28 cellular contexts compared by ENCODE assay signal in the genomic region with DNA sequence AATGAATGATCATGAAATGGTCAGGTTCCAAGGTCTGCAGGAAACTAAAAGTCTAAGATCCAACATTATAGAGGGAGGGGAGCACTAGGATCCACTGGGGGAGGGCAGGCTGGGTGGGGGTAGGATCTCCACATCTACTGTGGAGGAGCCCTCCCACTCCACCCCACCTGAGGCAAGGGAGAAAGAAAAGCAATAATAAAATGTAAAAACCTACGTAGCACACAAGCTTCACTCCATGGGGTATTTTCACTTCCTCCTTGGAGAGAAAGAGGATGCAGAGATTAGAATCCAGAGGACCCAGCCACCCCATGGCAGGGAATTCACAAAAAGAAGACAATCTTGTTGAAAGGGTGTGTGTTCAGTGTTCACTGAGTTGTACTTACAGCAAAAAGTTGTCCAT. TPM values are rescaled to one million over a fixed set of nuclear protein-coding genes. Genes with fewer than 3 reads are reported as not detected.
A peak's percentile ranks its signal among the peaks of the same experiment; 100 is the strongest.
DNase-seq lines count a peak whose midpoint lies in the region; ATAC-seq, FAIRE-seq and TF ChIP-seq lines count a peak whose summit lies in the region.
"Had no signal": no experiment of that assay in that cellular context is flagged by ENCODE, and none has a peak within 500 bp of the region (broad histone marks: within the 10 kb centered on the region; RNA-seq: fewer than 3 reads in every experiment).

No MANE protein-coding gene starts in this region.

- H4K20me1 ChIP-seq in GM12878 (ENCODE audit: control insufficient read depth, insufficient read depth) = no peaks in the 10 kb centered on the region

- 0% methylated on average over 1 of the region's 1 CpG for WGBS in GM12878 (ENCODE audit: insufficient coverage, insufficient replicate concordance, low lambda C conversion rate, missing lambda C conversion rate)

- TF ChIP-seq POLR2A in GM12878 (IDR thresholded peaks at IDR 0.05; ENCODE audit: low read depth, low read length) = no peak

- POLR2A ChIA-PET in GM12878 (lab: Charles Lee) = interaction anchor here (0.6 kb wide), 1 partner anchor 1245 kb away, joined by 3 read pairs; no protein-coding TSS in a partner anchor

- RAD21 ChIA-PET in GM12878 (lab: Charles Lee; ENCODE audit: unreplicated experiment) = interaction anchor here (1.7 kb wide), 1 partner anchor 261 kb away, joined by 5 read pairs; no protein-coding TSS in a partner anchor

- H3K27me3 ChIP-seq in right atrium auricular region (no peaks in the 10 kb centered on the region), GM12878 (replicated peaks in 1 of 2; ENCODE audit: control insufficient read depth in 2 of 2, insufficient read depth in 2 of 2, low read length in 1 of 2) (peaks cover 0 to 4% of the 10 kb centered on the region in 2 experiments)

- SMC1A ChIA-PET in GM12878 (lab: Charles Lee; ENCODE audit: uncharacterized antibody, unreplicated experiment) = interaction anchor here (0.6 kb wide), 1 partner anchor 289 kb away, joined by 3 read pairs; no protein-coding TSS in a partner anchor

- no peak for TF ChIP-seq EP300 in GM12878 (IDR thresholded peaks at IDR 0.05; ENCODE audit: borderline replicate concordance in 1 of 2, control insufficient read depth in 1 of 2, low read depth in 2 of 2, low read length in 2 of 2)

- H3K4me2 ChIP-seq in GM12878 (ENCODE audit: control insufficient read depth, insufficient read depth) = no peak overlapping the region
- H3K4me2 ChIP-seq: A549 had no signal

- intact Hi-C loops in left cardiac atrium (cut with DNase I) = no loop called here
- intact Hi-C loops in GM12878 (cut with micrococcal nuclease; ENCODE audit: unreplicated experiment) = no loop called here
- intact Hi-C loops in kidney (cut with DNase I) = no loop called here

- H3K9me3 ChIP-seq in right atrium auricular region = no peaks in the 10 kb centered on the region
- no peaks in the 10 kb centered on the region for H3K9me3 ChIP-seq in GM12878 (replicated peaks; ENCODE audit: control insufficient read depth, insufficient read depth, low read length)
- H3K9me3 ChIP-seq in kidney (ENCODE audit: control insufficient read depth in 1 of 2, low read length in 2 of 2) = no peaks in the 10 kb centered on the region
- H3K9me3 ChIP-seq: A549, esophagus squamous epithelium, neutrophil, prostate gland had no signal

- TF ChIP-seq CTCF in right atrium auricular region (IDR thresholded peaks at IDR 0.05) = no peak
- no peak for TF ChIP-seq CTCF in GM12878 (IDR thresholded peaks at IDR 0.05 in 2 of 3, conservative IDR thresholded peaks at IDR 0.05 in 1 of 3; ENCODE audit: control insufficient read depth in 2 of 3, extremely low read depth in 1 of 3, insufficient read depth in 1 of 3, low read depth in 3 of 3, low read length in 3 of 3)
- TF ChIP-seq CTCF in kidney (IDR thresholded peaks at IDR 0.05; ENCODE audit: borderline replicate concordance, extremely low read depth, insufficient read depth) = no peak

- FAIRE-seq in GM12878 (lab: Jason Lieb, UNC) = no peak
- no peak for FAIRE-seq in kidney (lab: Jason Lieb, UNC)
- FAIRE-seq: A549, GM18507, HTR-8/SVneo had no signal

- no peak overlapping the region for H3K4me3 ChIP-seq in right atrium auricular region
- no peak overlapping the region for H3K4me3 ChIP-seq in GM12878
- H3K4me3 ChIP-seq in kidney (ENCODE audit: low read length in 2 of 2) = no peak overlapping the region
- H3K4me3 ChIP-seq: A549, prostate gland had no signal

- H3K4me1 ChIP-seq in right atrium auricular region (no peaks in the 10 kb centered on the region), GM12878 (ENCODE audit: control insufficient read depth, insufficient read depth, low read length) (no peaks in the 10 kb centered on the region), kidney (ENCODE audit: control insufficient read depth in 1 of 2, insufficient read depth in 1 of 2, low read depth in 1 of 2, low read length in 2 of 2) (no peaks in the 10 kb centered on the region)
- H3K4me1 ChIP-seq: prostate gland had no signal

- H3K27ac ChIP-seq in right atrium auricular region (no peak overlapping the region), GM12878 (ENCODE audit: control insufficient read depth, insufficient read depth) (no peak overlapping the region), kidney (ENCODE audit: low read depth in 2 of 2, low read length in 2 of 2) (no peak overlapping the region)
- H3K27ac ChIP-seq: A549, esophagus squamous epithelium, neutrophil, prostate gland had no signal

- H3K36me3 ChIP-seq in right atrium auricular region (no peaks in the 10 kb centered on the region), GM12878 (ENCODE audit: control insufficient read depth in 2 of 2, insufficient read depth in 2 of 2, low read length in 1 of 2) (no peaks in the 10 kb centered on the region), kidney (ENCODE audit: control insufficient read depth in 1 of 2, insufficient read depth in 2 of 2, low read length in 2 of 2) (no peaks in the 10 kb centered on the region)
- H3K36me3 ChIP-seq: esophagus squamous epithelium, neutrophil, prostate gland had no signal

- TF ChIP-seq RAD21 in GM12878 (IDR thresholded peaks at IDR 0.05; ENCODE audit: insufficient read depth, low read depth, low read length) = no peak

- peak; percentile 52 for DNase-seq in right atrium auricular region (ENCODE audit: low spot score)
- DNase-seq in left cardiac atrium = no peak
- DNase-seq in NOMO-1 (lab: John Stamatoyannopoulos, UW; ENCODE audit: unreplicated experiment in 2 of 2) = peak; percentile 22 to 69
- DNase-seq in GM12878 (ENCODE audit: low read depth, low spot score) = no peak
- DNase-seq in kidney = no peak
- no peak for DNase-seq in Ammon's horn (ENCODE audit: low spot score)
- DNase-seq in G401 (ENCODE audit: low spot score) = no peak
- DNase-seq: activated gamma-delta T cell; activated T-cell treated with anti-CD3 and anti-CD28 coated beads, Interleukin-2, amount 50 U/mL, for 1 hour; AML-193; dermis blood vessel endothelial cell; esophagus squamous epithelium; foreskin melanocyte; GF-D8; NCI-H1048; NCI-H1694 treated with DMSO at 0.1 percent for 48 hours; NCI-H510A; NK-92 treated with Interleukin-12 subunit alpha and Interleukin-12 subunit beta, amount 100 ng/mL, for 24 hours; stimulated activated CD4-positive, alpha-beta T cell treated with anti-CD3 and anti-CD28 coated beads, Interleukin-15, amount 100 ng/mL, for 24 hours; stimulated activated naive CD8-positive, alpha-beta T cell treated with anti-CD3 and anti-CD28 coated beads, Interleukin-15, Interleukin-2, amounts not matched to agents 100 U/mL and 50 U/mL, for 24 hours; T-helper 1 cell had no signal

- H2AFZ ChIP-seq in GM12878 (ENCODE audit: control insufficient read depth, low read depth, low read length) = no peak overlapping the region

- no TSS peak for BruUV-seq in GM12878 (replicated peaks; lab: Mats Ljungman, UMichigan)

- ATAC-seq in left cardiac atrium (no peak), GM12878 (no peak), GM21367 (IDR thresholded peaks at IDR 0.05; ENCODE audit: unreplicated experiment) (no peak)
- ATAC-seq: A549; HCT116; stimulated activated naive CD8-positive, alpha-beta T cell treated with anti-CD3 and anti-CD28 coated beads, Interleukin-15, Interleukin-2, amounts not matched to agents 100 U/mL and 50 U/mL, for 24 hours had no signal

- in situ Hi-C loops in GM12878 (cut with MboI) = no loop called here
- in situ Hi-C loops in G401 (cut with HindIII; ENCODE audit: low sequenced_read_pairs) = no loop called here

- H3K9ac ChIP-seq in GM12878 (ENCODE audit: control insufficient read depth, insufficient read depth, low read length) (no peak overlapping the region), kidney (ENCODE audit: low read length in 2 of 2) (no peak overlapping the region)

- CTCF ChIA-PET in GM12878 (lab: Yijun Ruan, JAX) = interaction anchor here (5.5 kb wide), 1 partner anchor 12 kb away, joined by 27 read pairs; no protein-coding TSS in a partner anchor

- H3K79me2 ChIP-seq in GM12878 (ENCODE audit: control insufficient read depth, insufficient read depth, low read length) = no peaks in the 10 kb centered on the region

RNA-seq across cellular contexts. Expression of a gene that starts 14.4 kb away (rescaled TPM):
- under 1 TPM in 1 of 2 donors, not detected in 1; 0.43 TPM for total RNA-seq in right atrium auricular region
- total RNA-seq in left cardiac atrium = 1 to 10 TPM in 1 of 2 donors, under 1 TPM in 1; 0.18 to 1.2 TPM
- total RNA-seq in GM12878 (2013; cell fraction: nucleolus; rRNA removed) = not detected in 2 replicates
- total RNA-seq in GM12878 (2014; rRNA removed) = 0.11 and 0.16 TPM in 2 replicates
- 0.13 and 0.23 TPM in 2 replicates for total RNA-seq in GM12878 (2014; rRNA removed; fragmentation: Illumina TruSeq; extraction: Trizol)
- 0.23 and 0.56 TPM in 2 replicates for total RNA-seq in GM12878 (2021)
- 0.08 TPM for polyA plus RNA-seq in GM12878 (2011; ENCODE audit: low read depth)
- polyA plus RNA-seq in GM12878 (2011; rRNA removed) = not detected in 2 replicates
- not detected in 2 replicates for polyA plus RNA-seq in GM12878 (2011; cell fraction: cytosol; rRNA removed)
- polyA plus RNA-seq in GM12878 (2011; cell fraction: nucleus; rRNA removed) = 0.03 and 0.29 TPM in 2 replicates
- 0.07 and 0.23 TPM in 2 replicates for polyA plus RNA-seq in GM12878 (2012)
- 0.13 TPM in 1 of 2 replicates, not detected in the other for polyA plus RNA-seq in GM12878 (2014; fragmentation: Illumina TruSeq; extraction: Trizol)
- under 1 TPM in 1 of 2 experiments, not detected in 1; 0.02 TPM for polyA plus RNA-seq in GM12878 (2014; fragmentation: Nextera tagmentation; extraction: Ambion mirVana)
- 0.34 and 0.65 TPM in 2 replicates for polyA plus RNA-seq in GM12878 (2014; rRNA removed)
- polyA plus RNA-seq in GM12878 (2016; fragmentation: Nextera tagmentation; extraction: Ambion mirVana) = not detected
- not detected in 2 replicates for polyA minus RNA-seq in GM12878 (2011; rRNA and poly(A)+ RNA removed)
- not detected in 2 replicates for polyA minus RNA-seq in GM12878 (2011; cell fraction: cytosol; rRNA and poly(A)+ RNA removed)
- polyA minus RNA-seq in GM12878 (2011; cell fraction: nucleus; rRNA and poly(A)+ RNA removed) = not detected in 2 replicates
- total RNA-seq in kidney = 0.98 TPM
- polyA plus RNA-seq in kidney (ENCODE audit: insufficient read depth, low read depth, low replicate concordance) = 0.22 TPM
- 11.8 and 25.3 TPM in 2 replicates for total RNA-seq in G401 (2014; rRNA removed; shearing (Covaris generic))

RNA-seq across cellular contexts. Expression of a gene that starts 37.3 kb away (rescaled TPM):
- 10 to 100 TPM; 14.4 to 19.1 TPM for total RNA-seq in right atrium auricular region
- 10 to 100 TPM; 14.0 to 18.7 TPM for total RNA-seq in left cardiac atrium
- total RNA-seq in GM12878 (2013; cell fraction: nucleolus; rRNA removed) = 0.91 and 1.6 TPM in 2 replicates
- total RNA-seq in GM12878 (2014; rRNA removed) = 0.11 TPM in 2 replicates
- 0.18 TPM in 1 of 2 replicates, not detected in the other for total RNA-seq in GM12878 (2014; rRNA removed; fragmentation: Illumina TruSeq; extraction: Trizol)
- total RNA-seq in GM12878 (2021) = 0.27 and 0.33 TPM in 2 replicates
- not detected for polyA plus RNA-seq in GM12878 (2011; ENCODE audit: low read depth)
- polyA plus RNA-seq in GM12878 (2011; rRNA removed) = 0.13 and 0.20 TPM in 2 replicates
- polyA plus RNA-seq in GM12878 (2011; cell fraction: cytosol; rRNA removed) = 0.42 and 0.43 TPM in 2 replicates
- 3.0 and 3.2 TPM in 2 replicates for polyA plus RNA-seq in GM12878 (2011; cell fraction: nucleus; rRNA removed)
- polyA plus RNA-seq in GM12878 (2012) = 0.09 and 0.18 TPM in 2 replicates
- not detected in 2 replicates for polyA plus RNA-seq in GM12878 (2014; fragmentation: Illumina TruSeq; extraction: Trizol)
- not detected for polyA plus RNA-seq in GM12878 (2014; fragmentation: Nextera tagmentation; extraction: Ambion mirVana)
- 0.06 and 0.18 TPM in 2 replicates for polyA plus RNA-seq in GM12878 (2014; rRNA removed)
- polyA plus RNA-seq in GM12878 (2016; fragmentation: Nextera tagmentation; extraction: Ambion mirVana) = under 1 TPM in 1 of 2 experiments, not detected in 1; 0.11 TPM
- polyA minus RNA-seq in GM12878 (2011; rRNA and poly(A)+ RNA removed) = 0.22 and 0.26 TPM in 2 replicates
- polyA minus RNA-seq in GM12878 (2011; cell fraction: cytosol; rRNA and poly(A)+ RNA removed) = not detected in 2 replicates
- 0.29 and 0.48 TPM in 2 replicates for polyA minus RNA-seq in GM12878 (2011; cell fraction: nucleus; rRNA and poly(A)+ RNA removed)
- total RNA-seq in kidney = 3.2 TPM
- 5.3 TPM for polyA plus RNA-seq in kidney (ENCODE audit: insufficient read depth, low read depth, low replicate concordance)
- 45.4 and 49.5 TPM in 2 replicates for total RNA-seq in G401 (2014; rRNA removed; shearing (Covaris generic))

Comparison
In these comparisons a context has a peak if more than half of its experiments do, and no peak if none do; other contexts are left out.
1. DNase-seq: peak in right atrium auricular region (single experiment) and NOMO-1 (2 of 2); none in left cardiac atrium (single experiment), GM12878 (single experiment), kidney (single experiment), Ammon's horn (single experiment) and G401 (single experiment).